8 cellular contexts compared by ENCODE assay signal in the genomic region with DNA sequence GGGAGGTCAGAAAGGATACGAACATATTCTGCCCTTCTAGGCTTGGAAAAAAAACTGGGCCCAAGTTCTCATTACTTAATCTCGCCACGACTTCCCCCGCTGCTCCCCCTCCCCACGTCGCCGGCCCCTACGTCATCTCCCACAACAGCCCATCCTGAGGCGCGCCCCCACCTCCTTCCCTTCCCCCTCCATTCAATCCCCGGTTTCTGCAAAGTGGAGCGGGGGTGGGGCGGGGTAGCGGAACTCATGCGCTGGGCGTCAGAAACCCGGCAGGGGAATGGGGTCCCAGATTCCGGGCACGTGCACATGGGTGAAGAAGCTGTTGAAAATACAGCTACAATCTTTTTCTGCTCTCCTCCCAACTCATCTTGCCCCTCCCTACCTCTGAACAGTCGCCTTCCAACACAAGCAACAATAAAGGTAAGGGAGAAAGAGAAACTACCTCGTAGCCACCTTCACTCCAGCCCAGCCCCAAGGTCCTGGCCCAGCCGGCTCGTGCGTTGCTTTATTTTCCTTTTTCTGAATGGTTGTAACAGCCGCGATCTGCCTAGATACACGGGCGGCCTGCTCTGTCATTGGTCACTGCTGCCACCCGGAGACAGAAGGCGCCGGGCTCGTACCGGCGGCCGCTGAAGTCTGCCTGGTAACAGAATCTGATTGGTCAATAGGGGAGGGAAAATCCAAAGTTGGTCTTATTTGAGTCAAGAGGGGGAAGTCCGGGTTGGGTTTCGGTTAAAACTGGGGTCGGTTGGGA. TPM values are rescaled to one million over a fixed set of nuclear protein-coding genes. Genes with fewer than 3 reads are reported as not detected.
DNase-seq lines count a peak whose midpoint lies in the region; ATAC-seq, FAIRE-seq and TF ChIP-seq lines count a peak whose summit lies in the region.

A gene (minus strand): TSS at position 484 of the 754 bp plus-strand sequence. CDS start 932 bp downstream, outside the sequence.

- 1% methylated on average over 38 of the region's 38 CpGs for WGBS in pancreas, 2 donors

- peaks cover 0 to 4% (median 0%) of the 10 kb centered on the region in 3 donors for H3K36me3 ChIP-seq in pancreas
- H3K36me3 ChIP-seq in tibial artery = peaks cover 11 to 32% (median 31%) of the 10 kb centered on the region in 3 donors

- H3K4me3 ChIP-seq in GM12865 (ENCODE audit: low read depth, low read length) (peak within 1 kb of the TSS; percentile 74), pancreas (peak within 1 kb of the TSS; percentile 26 to 65 (median 58)), tibial artery (peak within 1 kb of the TSS; percentile 68 to 77)

- H3K4me3 Mint-ChIP-seq in activated naive CD8-positive, alpha-beta T cell treated with anti-CD3 and anti-CD28 coated beads, Interleukin-2, amount 50 U/mL, for 24 hours = peak within 1 kb of the TSS; percentile 96

- ATAC-seq in HG02763 (IDR thresholded peaks at IDR 0.05; ENCODE audit: unreplicated experiment) (peak; percentile 96), Right ventricle myocardium superior (ENCODE audit: poor library complexity) (peak; percentile 99), pancreas (peak; percentile 97 to 99 (median 98))
- peak; percentile 98 for ATAC-seq in activated naive CD8-positive, alpha-beta T cell treated with anti-CD3 and anti-CD28 coated beads, Interleukin-2, amount 50 U/mL, for 24 hours

- H3K4me1 Mint-ChIP-seq in activated naive CD8-positive, alpha-beta T cell treated with anti-CD3 and anti-CD28 coated beads, Interleukin-2, amount 50 U/mL, for 24 hours = peaks cover 39% of the 10 kb centered on the region

- peaks cover 2% of the 10 kb centered on the region for H3K9me3 Mint-ChIP-seq in activated naive CD8-positive, alpha-beta T cell treated with anti-CD3 and anti-CD28 coated beads, Interleukin-2, amount 50 U/mL, for 24 hours

- peak within 1 kb of the TSS; percentile 99 for H3K27ac Mint-ChIP-seq in activated naive CD8-positive, alpha-beta T cell treated with anti-CD3 and anti-CD28 coated beads, Interleukin-2, amount 50 U/mL, for 24 hours

- intact Hi-C loops in Right ventricle myocardium superior (cut with DNase I) (no loop called here), pancreas (cut with DNase I) (no loop called here), tibial artery (cut with DNase I; ENCODE audit: low total_unique reads) (loop anchor here (10.0 kb wide), 2 partner anchors 48 to 152 kb away; a partner anchor contains a TSS)

- H3K27ac ChIP-seq in pancreas (peak within 1 kb of the TSS; percentile 75 to 92 (median 87)), tibial artery (peak within 1 kb of the TSS; percentile 83 to 89)

- FAIRE-seq in pancreas (lab: Jason Lieb, UNC) = peak; percentile 97

- H3K27me3 Mint-ChIP-seq in activated naive CD8-positive, alpha-beta T cell treated with anti-CD3 and anti-CD28 coated beads, Interleukin-2, amount 50 U/mL, for 24 hours = no peaks in the 10 kb centered on the region

- H3K27me3 ChIP-seq in pancreas = no peaks in the 10 kb centered on the region
- H3K27me3 ChIP-seq in tibial artery = no peaks in the 10 kb centered on the region

- peaks cover 20% of the 10 kb centered on the region for H3K36me3 Mint-ChIP-seq in activated naive CD8-positive, alpha-beta T cell treated with anti-CD3 and anti-CD28 coated beads, Interleukin-2, amount 50 U/mL, for 24 hours (ENCODE audit: low read depth)

- DNase-seq in GM12865 (ENCODE audit: low read depth) = peak; percentile 100
- peak; percentile 81 for DNase-seq in NCI-H1417 treated with DMSO at 0.1 percent for 48 hours (lab: John Stamatoyannopoulos, UW)
- peak; percentile 97 for DNase-seq in SW480 (ENCODE audit: low spot score)
- DNase-seq in activated naive CD8-positive, alpha-beta T cell treated with anti-CD3 and anti-CD28 coated beads, Interleukin-2, amount 50 U/mL, for 24 hours = peak; percentile 88
- DNase-seq in Right ventricle myocardium superior = peak; percentile 97
- DNase-seq in pancreas = peak; percentile 88 to 96 (median 93)
- peak; percentile 97 for DNase-seq in tibial artery

- H3K4me1 ChIP-seq in pancreas (peaks cover 0 to 7% (median 0%) of the 10 kb centered on the region in 3 donors), tibial artery (peaks cover 3 to 18% (median 10%) of the 10 kb centered on the region in 4 donors)

- TF ChIP-seq CTCF in GM12865 (IDR thresholded peaks at IDR 0.05; ENCODE audit: insufficient read depth, low read depth, low read length, missing control alignments) (no peak), pancreas (IDR thresholded peaks at IDR 0.05) (no peak), tibial artery (IDR thresholded peaks at IDR 0.05) (no peak)

- H3K9me3 ChIP-seq in pancreas (no peaks in the 10 kb centered on the region), tibial artery (no peaks in the 10 kb centered on the region)

RNA-seq across cellular contexts. Expression of the gene that starts here (rescaled TPM):
- total RNA-seq in Right ventricle myocardium superior (16.3 TPM), pancreas (10 to 100 TPM in 3 of 6 donors, 1 to 10 TPM in 3; 5.6 to 34.2 (median 8.6) TPM)
- polyA plus RNA-seq in pancreas = 1 to 10 TPM; 8.6 to 9.5 TPM

Comparison
In these comparisons a context has a peak if more than half of its experiments do, and no peak if none do; other contexts are left out.
1. Peak in every context shown above with its lines: DNase-seq, ATAC-seq, H3K4me3 ChIP-seq and H3K27ac ChIP-seq.